ENCODE assay signal across 3 cellular contexts in genomic region chr22:20206709-20207215, GRCh38.
TF ChIP-seq lines count a peak whose summit lies in the region.

No MANE protein-coding gene starts in this region.

TF ChIP-seq in SK-N-SH treated with all-trans-retinoic acid at 6 μM for 48 hours, 23 proteins besides CTCF, POLR2A, EP300 and RAD21 (continued from another document):
- TF ChIP-seq ZNF8 (CRISPR knock-in tag; IDR thresholded peaks at IDR 0.05) (no peak), POU6F1 (CRISPR knock-in tag; IDR thresholded peaks at IDR 0.05; ENCODE audit: borderline replicate concordance, low read depth) (no peak)
TF ChIP-seq in SK-N-SH treated with all-trans-retinoic acid at 6 μM for 48 hours: peak in this region for 0.

TF ChIP-seq in SK-N-SH, 30 proteins besides CTCF, POLR2A, EP300 and RAD21 (continued from another document):
- TF ChIP-seq, protein P1, sequence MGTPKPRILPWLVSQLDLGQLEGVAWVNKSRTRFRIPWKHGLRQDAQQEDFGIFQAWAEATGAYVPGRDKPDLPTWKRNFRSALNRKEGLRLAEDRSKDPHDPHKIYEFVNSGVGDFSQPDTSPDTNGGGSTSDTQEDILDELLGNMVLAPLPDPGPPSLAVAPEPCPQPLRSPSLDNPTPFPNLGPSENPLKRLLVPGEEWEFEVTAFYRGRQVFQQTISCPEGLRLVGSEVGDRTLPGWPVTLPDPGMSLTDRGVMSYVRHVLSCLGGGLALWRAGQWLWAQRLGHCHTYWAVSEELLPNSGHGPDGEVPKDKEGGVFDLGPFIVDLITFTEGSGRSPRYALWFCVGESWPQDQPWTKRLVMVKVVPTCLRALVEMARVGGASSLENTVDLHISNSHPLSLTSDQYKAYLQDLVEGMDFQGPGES (IDR thresholded peaks at IDR 0.05; ENCODE audit: low read depth, low read length) = no peak
- TF ChIP-seq, protein P2, sequence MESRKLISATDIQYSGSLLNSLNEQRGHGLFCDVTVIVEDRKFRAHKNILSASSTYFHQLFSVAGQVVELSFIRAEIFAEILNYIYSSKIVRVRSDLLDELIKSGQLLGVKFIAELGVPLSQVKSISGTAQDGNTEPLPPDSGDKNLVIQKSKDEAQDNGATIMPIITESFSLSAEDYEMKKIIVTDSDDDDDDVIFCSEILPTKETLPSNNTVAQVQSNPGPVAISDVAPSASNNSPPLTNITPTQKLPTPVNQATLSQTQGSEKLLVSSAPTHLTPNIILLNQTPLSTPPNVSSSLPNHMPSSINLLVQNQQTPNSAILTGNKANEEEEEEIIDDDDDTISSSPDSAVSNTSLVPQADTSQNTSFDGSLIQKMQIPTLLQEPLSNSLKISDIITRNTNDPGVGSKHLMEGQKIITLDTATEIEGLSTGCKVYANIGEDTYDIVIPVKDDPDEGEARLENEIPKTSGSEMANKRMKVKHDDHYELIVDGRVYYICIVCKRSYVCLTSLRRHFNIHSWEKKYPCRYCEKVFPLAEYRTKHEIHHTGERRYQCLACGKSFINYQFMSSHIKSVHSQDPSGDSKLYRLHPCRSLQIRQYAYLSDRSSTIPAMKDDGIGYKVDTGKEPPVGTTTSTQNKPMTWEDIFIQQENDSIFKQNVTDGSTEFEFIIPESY (IDR thresholded peaks at IDR 0.05; ENCODE audit: borderline replicate concordance, low read depth) = no peak
- TF ChIP-seq SIN3A (IDR thresholded peaks at IDR 0.05; ENCODE audit: borderline replicate concordance, low read depth, low read length) (no peak), FOXJ3 (CRISPR knock-in tag; IDR thresholded peaks at IDR 0.05) (no peak), TEAD4 (IDR thresholded peaks at IDR 0.05; ENCODE audit: borderline replicate concordance, insufficient read depth) (no peak), GATA2 (CRISPR knock-in tag; IDR thresholded peaks at IDR 0.05) (no peak), MEF2A (IDR thresholded peaks at IDR 0.05; ENCODE audit: borderline replicate concordance, low read depth) (no peak)
- TF ChIP-seq, protein P3, sequence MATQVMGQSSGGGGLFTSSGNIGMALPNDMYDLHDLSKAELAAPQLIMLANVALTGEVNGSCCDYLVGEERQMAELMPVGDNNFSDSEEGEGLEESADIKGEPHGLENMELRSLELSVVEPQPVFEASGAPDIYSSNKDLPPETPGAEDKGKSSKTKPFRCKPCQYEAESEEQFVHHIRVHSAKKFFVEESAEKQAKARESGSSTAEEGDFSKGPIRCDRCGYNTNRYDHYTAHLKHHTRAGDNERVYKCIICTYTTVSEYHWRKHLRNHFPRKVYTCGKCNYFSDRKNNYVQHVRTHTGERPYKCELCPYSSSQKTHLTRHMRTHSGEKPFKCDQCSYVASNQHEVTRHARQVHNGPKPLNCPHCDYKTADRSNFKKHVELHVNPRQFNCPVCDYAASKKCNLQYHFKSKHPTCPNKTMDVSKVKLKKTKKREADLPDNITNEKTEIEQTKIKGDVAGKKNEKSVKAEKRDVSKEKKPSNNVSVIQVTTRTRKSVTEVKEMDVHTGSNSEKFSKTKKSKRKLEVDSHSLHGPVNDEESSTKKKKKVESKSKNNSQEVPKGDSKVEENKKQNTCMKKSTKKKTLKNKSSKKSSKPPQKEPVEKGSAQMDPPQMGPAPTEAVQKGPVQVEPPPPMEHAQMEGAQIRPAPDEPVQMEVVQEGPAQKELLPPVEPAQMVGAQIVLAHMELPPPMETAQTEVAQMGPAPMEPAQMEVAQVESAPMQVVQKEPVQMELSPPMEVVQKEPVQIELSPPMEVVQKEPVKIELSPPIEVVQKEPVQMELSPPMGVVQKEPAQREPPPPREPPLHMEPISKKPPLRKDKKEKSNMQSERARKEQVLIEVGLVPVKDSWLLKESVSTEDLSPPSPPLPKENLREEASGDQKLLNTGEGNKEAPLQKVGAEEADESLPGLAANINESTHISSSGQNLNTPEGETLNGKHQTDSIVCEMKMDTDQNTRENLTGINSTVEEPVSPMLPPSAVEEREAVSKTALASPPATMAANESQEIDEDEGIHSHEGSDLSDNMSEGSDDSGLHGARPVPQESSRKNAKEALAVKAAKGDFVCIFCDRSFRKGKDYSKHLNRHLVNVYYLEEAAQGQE (IDR thresholded peaks at IDR 0.05; ENCODE audit: low read depth, low read length) = no peak

TF ChIP-seq in WTC11, 78 proteins besides CTCF, POLR2A, EP300 and RAD21 (continued from another document):
- TF ChIP-seq ARID4B (CRISPR knock-in tag; IDR thresholded peaks at IDR 0.05; ENCODE audit: borderline replicate concordance) (no peak), NFYB (CRISPR knock-in tag; conservative IDR thresholded peaks at IDR 0.05; ENCODE audit: low read depth) (no peak)
TF ChIP-seq in WTC11: peak in this region for 0.
